ENCODE assay signal across 15 cellular contexts in the genomic region with DNA sequence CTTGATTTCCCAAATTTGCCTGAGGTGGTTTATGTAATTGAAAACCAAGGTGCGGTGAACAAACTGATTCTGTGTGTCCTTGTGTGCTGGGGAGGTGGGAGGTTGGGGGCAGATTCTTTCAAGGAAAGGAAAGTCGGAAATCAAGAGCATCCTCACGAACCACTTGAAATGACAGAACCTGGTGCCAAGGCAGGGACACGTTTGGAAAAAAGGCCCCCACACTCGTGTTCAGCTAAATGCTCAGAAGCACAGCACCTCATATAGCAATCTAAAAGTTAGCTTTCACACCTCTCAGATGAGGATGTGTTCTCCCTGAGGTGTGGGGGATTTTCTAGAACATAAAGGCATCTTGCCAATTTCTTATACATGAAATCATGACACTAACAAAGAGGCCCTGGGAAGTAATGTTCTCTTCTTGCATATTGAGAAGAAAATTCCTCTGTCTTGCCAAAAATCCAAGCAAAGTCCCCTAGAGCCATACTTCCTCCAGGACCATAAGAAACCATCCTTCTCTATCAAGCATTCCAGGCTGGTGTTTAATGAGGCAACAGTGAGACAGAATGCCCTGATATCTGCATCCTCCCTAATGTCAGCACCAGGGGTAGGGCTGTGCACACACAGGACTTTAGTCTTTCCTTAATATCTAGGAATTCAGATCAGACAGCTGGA.
DNase-seq lines count a peak whose midpoint lies in the region; ATAC-seq, FAIRE-seq and TF ChIP-seq lines count a peak whose summit lies in the region.
"Had no signal": no experiment of that assay in that cellular context is flagged by ENCODE, and none has a peak within 500 bp of the region (broad histone marks: within the 10 kb centered on the region; RNA-seq: fewer than 3 reads in every experiment).

No MANE protein-coding gene starts in this region.

- no peak overlapping the region; the same call in 1 of the 2 replicates for H3K4me3 ChIP-seq in AG10803 (ENCODE audit: low read length)
- no peak overlapping the region for H3K4me3 ChIP-seq in esophagus (ENCODE audit: low read depth in 1 of 2, low read length in 2 of 2)
- H3K4me3 ChIP-seq in trophoblast cell (ENCODE audit: low read depth, low read length) = no peak overlapping the region
- H3K4me3 ChIP-seq: adrenal gland had no signal

- peak; percentile 82 for FAIRE-seq in GM19239 (lab: Jason Lieb, UNC)

- no peak for TF ChIP-seq CTCF in AG10803 (conservative IDR thresholded peaks at IDR 0.05; ENCODE audit: low read length)

- H2BK5ac ChIP-seq in trophoblast cell (ENCODE audit: low read depth, low read length, poor library complexity) = no peak overlapping the region

- no peak overlapping the region for H3K23ac ChIP-seq in trophoblast cell (ENCODE audit: low read length)

- H3K4ac ChIP-seq in trophoblast cell (ENCODE audit: low read depth, low read length) = no peak overlapping the region

- no peak overlapping the region for H3K4me2 ChIP-seq in trophoblast cell (ENCODE audit: low read length)
- H3K4me2 ChIP-seq: KMS-11 had no signal

- H3K14ac ChIP-seq in trophoblast cell (ENCODE audit: low read length) = no peak overlapping the region

- no peak overlapping the region for H4K91ac ChIP-seq in trophoblast cell (ENCODE audit: low read depth, low read length)

- H3K9ac ChIP-seq in trophoblast cell (ENCODE audit: low read length) = no peak overlapping the region
- H3K9ac ChIP-seq: KMS-11 had no signal

- H3K79me2 ChIP-seq in trophoblast cell (ENCODE audit: control insufficient read depth, insufficient read depth, low read length, poor library complexity) = no peaks in the 10 kb centered on the region

- no peak overlapping the region for H2AFZ ChIP-seq in trophoblast cell (ENCODE audit: insufficient read depth, low read length, poor library complexity)

- peaks cover 5% of the 10 kb centered on the region for H3K79me1 ChIP-seq in trophoblast cell (ENCODE audit: low read length)

- no peak overlapping the region for H4K8ac ChIP-seq in trophoblast cell (ENCODE audit: low read depth, low read length)

- no peak overlapping the region for H3K18ac ChIP-seq in trophoblast cell (ENCODE audit: low read length)

- H3K27me3 ChIP-seq in esophagus (ENCODE audit: control insufficient read depth in 1 of 2, insufficient read depth in 2 of 2, low read length in 2 of 2) (no peaks in the 10 kb centered on the region), trophoblast cell (ENCODE audit: insufficient read depth, low read length) (no peaks in the 10 kb centered on the region)
- H3K27me3 ChIP-seq: adrenal gland had no signal

- H2BK12ac ChIP-seq in trophoblast cell (ENCODE audit: low read length) = peak overlapping the region; percentile 57

- WGBS in esophagus, 2 donors = 84 to 89% methylated on average over 5 of the region's 5 CpGs
- WGBS in trophoblast cell (ENCODE audit: extremely low coverage, insufficient coverage, insufficient read length) = no CpG with 5 or more reads among the region's 5 CpGs

- no peaks in the 10 kb centered on the region for H3K9me3 ChIP-seq in esophagus (ENCODE audit: control insufficient read depth in 2 of 2, insufficient read depth in 1 of 2, low read depth in 1 of 2, low read length in 1 of 2)
- H3K9me3 ChIP-seq in trophoblast cell (ENCODE audit: insufficient read depth, low read depth, low read length) = peaks cover 3% of the 10 kb centered on the region
- H3K9me3 ChIP-seq: adrenal gland had no signal

- H3K27ac ChIP-seq in esophagus (ENCODE audit: low read depth in 2 of 2, low read length in 1 of 2) (peak overlapping the region; percentile 1 to 47), trophoblast cell (ENCODE audit: low read depth, low read length) (no peak overlapping the region)
- H3K27ac ChIP-seq: KMS-11 had no signal

- H2BK120ac ChIP-seq in trophoblast cell (ENCODE audit: insufficient read depth, low read length, poor library complexity) = peak overlapping the region; percentile 4

- H3K4me1 ChIP-seq in esophagus (ENCODE audit: control insufficient read depth in 2 of 2, insufficient read depth in 2 of 2, low read length in 1 of 2) = no peaks in the 10 kb centered on the region
- H3K4me1 ChIP-seq in trophoblast cell (ENCODE audit: control insufficient read depth in 1 of 2, insufficient read depth in 2 of 2, low read length in 2 of 2) = peaks cover 8 to 14% of the 10 kb centered on the region in 2 experiments

- ATAC-seq in GM18519 (IDR thresholded peaks at IDR 0.05; ENCODE audit: low FRiP score, unreplicated experiment) = no peak
- ATAC-seq: left lobe of liver had no signal

- no peaks in the 10 kb centered on the region for H3K36me3 ChIP-seq in esophagus (ENCODE audit: control insufficient read depth in 2 of 2, insufficient read depth in 2 of 2, low read length in 1 of 2)
- no peaks in the 10 kb centered on the region for H3K36me3 ChIP-seq in trophoblast cell (ENCODE audit: control insufficient read depth in 1 of 2, insufficient read depth in 2 of 2, low read length in 2 of 2)
- H3K36me3 ChIP-seq: adrenal gland had no signal

- H2AK5ac ChIP-seq in trophoblast cell (ENCODE audit: low read length) = no peak overlapping the region

- H4K12ac ChIP-seq in trophoblast cell (ENCODE audit: low read depth, low read length) = no peak overlapping the region

- DNase-seq in AG10803 (ENCODE audit: low read depth) (peak; percentile 40), GM19239 (ENCODE audit: insufficient read length, low spot score) (no peak), trophoblast cell (no peak), NCI-H187 treated with DMSO at 0.1 percent for 48 hours (lab: John Stamatoyannopoulos, UW) (no peak), medulla oblongata (ENCODE audit: extremely low spot score) (no peak)
- DNase-seq in activated CD8-positive, alpha-beta memory T cell treated with anti-CD3 and anti-CD28 coated beads, Interleukin-2, amount 50 U/mL, for 4 hours = no peak
- DNase-seq: adrenal gland; NCI-H1930; NCI-H82; SIG-M5; stimulated activated CD4-positive, alpha-beta T cell treated with anti-CD3 and anti-CD28 coated beads, Interleukin-12 subunit alpha, Interleukin-12 subunit beta, amount 100 ng/mL, for 4 hours had no signal
